In the genomic region with DNA sequence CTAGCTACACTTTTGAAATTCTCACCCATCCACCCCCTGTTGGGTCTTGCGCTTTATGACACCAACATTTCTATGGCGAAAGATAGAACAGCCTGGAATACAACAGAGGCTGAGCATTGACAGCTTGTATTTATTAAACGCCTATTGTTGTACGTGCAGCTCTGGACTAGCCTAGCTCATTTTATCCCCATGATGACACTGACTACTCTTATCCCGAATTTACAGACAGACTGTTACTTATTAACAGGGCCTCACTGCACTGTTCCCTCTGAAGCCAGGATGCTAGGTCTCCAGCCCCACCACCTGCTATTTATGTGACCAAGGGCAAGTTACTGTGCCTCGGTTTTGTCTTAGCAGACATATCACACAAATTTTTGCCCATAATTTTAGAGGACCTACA, we compare ENCODE assay signal across 1 cellular context.
TF ChIP-seq lines count a peak whose summit lies in the region.

No MANE protein-coding gene starts in this region.

TF ChIP-seq in HepG2, 621 proteins besides CTCF, POLR2A, EP300 and RAD21 (continued from another document and continues in another):
- TF ChIP-seq ZNF101 (CRISPR knock-in tag; IDR thresholded peaks at IDR 0.05; ENCODE audit: borderline replicate concordance, low read depth) = no peak
- TF ChIP-seq SOX5 (CRISPR knock-in tag; IDR thresholded peaks at IDR 0.05; ENCODE audit: borderline replicate concordance) = peak; percentile 72; the same call in 1 of the 2 replicates
- TF ChIP-seq ZFP36L2 (CRISPR knock-in tag; IDR thresholded peaks at IDR 0.05) = no peak
- 0 out of 2 replicates have a peak, but pooled peaks have one; percentile 29 for TF ChIP-seq ZNF607 (CRISPR knock-in tag; IDR thresholded peaks at IDR 0.05; ENCODE audit: borderline replicate concordance)
- TF ChIP-seq, protein P1, sequence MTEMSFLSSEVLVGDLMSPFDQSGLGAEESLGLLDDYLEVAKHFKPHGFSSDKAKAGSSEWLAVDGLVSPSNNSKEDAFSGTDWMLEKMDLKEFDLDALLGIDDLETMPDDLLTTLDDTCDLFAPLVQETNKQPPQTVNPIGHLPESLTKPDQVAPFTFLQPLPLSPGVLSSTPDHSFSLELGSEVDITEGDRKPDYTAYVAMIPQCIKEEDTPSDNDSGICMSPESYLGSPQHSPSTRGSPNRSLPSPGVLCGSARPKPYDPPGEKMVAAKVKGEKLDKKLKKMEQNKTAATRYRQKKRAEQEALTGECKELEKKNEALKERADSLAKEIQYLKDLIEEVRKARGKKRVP (CRISPR knock-in tag; IDR thresholded peaks at IDR 0.05) = no peak; a peak in 2 of 4 replicates
- TF ChIP-seq ZNF557 (CRISPR knock-in tag; IDR thresholded peaks at IDR 0.05) = no peak
- TF ChIP-seq FOXA3 (CRISPR knock-in tag; IDR thresholded peaks at IDR 0.05) = peak; percentile 51
- TF ChIP-seq SMAD1 (CRISPR knock-in tag; IDR thresholded peaks at IDR 0.05; ENCODE audit: borderline replicate concordance, low read depth) = no peak
- no peak for TF ChIP-seq SIN3B (IDR thresholded peaks at IDR 0.05; ENCODE audit: low read length)
- TF ChIP-seq ZNF7 (CRISPR knock-in tag; IDR thresholded peaks at IDR 0.05) = no peak
- TF ChIP-seq, protein P2, sequence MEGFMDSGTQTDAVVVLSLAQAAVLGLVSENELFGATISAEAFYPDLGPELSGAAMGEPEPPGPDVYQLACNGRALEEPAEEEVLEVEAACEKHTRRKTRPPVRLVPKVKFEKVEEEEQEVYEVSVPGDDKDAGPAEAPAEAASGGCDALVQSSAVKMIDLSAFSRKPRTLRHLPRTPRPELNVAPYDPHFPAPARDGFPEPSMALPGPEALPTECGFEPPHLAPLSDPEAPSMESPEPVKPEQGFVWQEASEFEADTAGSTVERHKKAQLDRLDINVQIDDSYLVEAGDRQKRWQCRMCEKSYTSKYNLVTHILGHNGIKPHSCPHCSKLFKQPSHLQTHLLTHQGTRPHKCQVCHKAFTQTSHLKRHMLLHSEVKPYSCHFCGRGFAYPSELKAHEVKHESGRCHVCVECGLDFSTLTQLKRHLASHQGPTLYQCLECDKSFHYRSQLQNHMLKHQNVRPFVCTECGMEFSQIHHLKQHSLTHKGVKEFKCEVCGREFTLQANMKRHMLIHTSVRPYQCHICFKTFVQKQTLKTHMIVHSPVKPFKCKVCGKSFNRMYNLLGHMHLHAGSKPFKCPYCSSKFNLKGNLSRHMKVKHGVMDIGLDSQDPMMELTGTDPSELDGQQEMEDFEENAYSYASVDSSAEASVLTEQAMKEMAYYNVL (CRISPR knock-in tag; IDR thresholded peaks at IDR 0.05; ENCODE audit: borderline replicate concordance) = peak; percentile 47; the same call in 1 of the 2 replicates
- TF ChIP-seq POLR2AphosphoS5 (IDR thresholded peaks at IDR 0.05; ENCODE audit: low read depth, low read length) = peak; percentile 55
- 0 out of 2 replicates have a peak, but pooled peaks have one; percentile 50 for TF ChIP-seq ZNF44 (CRISPR knock-in tag; IDR thresholded peaks at IDR 0.05)
- no peak for TF ChIP-seq SMC3 (IDR thresholded peaks at IDR 0.05; ENCODE audit: low read length)
- no peak for TF ChIP-seq ZNF567 (CRISPR knock-in tag; IDR thresholded peaks at IDR 0.05; ENCODE audit: borderline replicate concordance)
- TF ChIP-seq, protein P3, sequence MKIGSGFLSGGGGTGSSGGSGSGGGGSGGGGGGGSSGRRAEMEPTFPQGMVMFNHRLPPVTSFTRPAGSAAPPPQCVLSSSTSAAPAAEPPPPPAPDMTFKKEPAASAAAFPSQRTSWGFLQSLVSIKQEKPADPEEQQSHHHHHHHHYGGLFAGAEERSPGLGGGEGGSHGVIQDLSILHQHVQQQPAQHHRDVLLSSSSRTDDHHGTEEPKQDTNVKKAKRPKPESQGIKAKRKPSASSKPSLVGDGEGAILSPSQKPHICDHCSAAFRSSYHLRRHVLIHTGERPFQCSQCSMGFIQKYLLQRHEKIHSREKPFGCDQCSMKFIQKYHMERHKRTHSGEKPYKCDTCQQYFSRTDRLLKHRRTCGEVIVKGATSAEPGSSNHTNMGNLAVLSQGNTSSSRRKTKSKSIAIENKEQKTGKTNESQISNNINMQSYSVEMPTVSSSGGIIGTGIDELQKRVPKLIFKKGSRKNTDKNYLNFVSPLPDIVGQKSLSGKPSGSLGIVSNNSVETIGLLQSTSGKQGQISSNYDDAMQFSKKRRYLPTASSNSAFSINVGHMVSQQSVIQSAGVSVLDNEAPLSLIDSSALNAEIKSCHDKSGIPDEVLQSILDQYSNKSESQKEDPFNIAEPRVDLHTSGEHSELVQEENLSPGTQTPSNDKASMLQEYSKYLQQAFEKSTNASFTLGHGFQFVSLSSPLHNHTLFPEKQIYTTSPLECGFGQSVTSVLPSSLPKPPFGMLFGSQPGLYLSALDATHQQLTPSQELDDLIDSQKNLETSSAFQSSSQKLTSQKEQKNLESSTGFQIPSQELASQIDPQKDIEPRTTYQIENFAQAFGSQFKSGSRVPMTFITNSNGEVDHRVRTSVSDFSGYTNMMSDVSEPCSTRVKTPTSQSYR (CRISPR knock-in tag; IDR thresholded peaks at IDR 0.05; ENCODE audit: borderline replicate concordance) = no peak
- TF ChIP-seq ZMYM3 (CRISPR knock-in tag; IDR thresholded peaks at IDR 0.05) = no peak
- 0 out of 2 replicates have a peak, but pooled peaks have one; percentile 22 for TF ChIP-seq ELF3 (CRISPR knock-in tag; IDR thresholded peaks at IDR 0.05)
- TF ChIP-seq, protein P4, sequence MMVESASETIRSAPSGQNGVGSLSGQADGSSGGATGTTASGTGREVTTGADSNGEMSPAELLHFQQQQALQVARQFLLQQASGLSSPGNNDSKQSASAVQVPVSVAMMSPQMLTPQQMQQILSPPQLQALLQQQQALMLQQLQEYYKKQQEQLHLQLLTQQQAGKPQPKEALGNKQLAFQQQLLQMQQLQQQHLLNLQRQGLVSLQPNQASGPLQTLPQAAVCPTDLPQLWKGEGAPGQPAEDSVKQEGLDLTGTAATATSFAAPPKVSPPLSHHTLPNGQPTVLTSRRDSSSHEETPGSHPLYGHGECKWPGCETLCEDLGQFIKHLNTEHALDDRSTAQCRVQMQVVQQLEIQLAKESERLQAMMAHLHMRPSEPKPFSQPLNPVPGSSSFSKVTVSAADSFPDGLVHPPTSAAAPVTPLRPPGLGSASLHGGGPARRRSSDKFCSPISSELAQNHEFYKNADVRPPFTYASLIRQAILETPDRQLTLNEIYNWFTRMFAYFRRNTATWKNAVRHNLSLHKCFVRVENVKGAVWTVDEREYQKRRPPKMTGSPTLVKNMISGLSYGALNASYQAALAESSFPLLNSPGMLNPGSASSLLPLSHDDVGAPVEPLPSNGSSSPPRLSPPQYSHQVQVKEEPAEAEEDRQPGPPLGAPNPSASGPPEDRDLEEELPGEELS (CRISPR knock-in tag; IDR thresholded peaks at IDR 0.05) = peak; percentile 24; the same call in 1 of the 2 replicates
- no peak for TF ChIP-seq ZNF530 (CRISPR knock-in tag; IDR thresholded peaks at IDR 0.05; ENCODE audit: low read depth)
- no peak for TF ChIP-seq TCF7 (IDR thresholded peaks at IDR 0.05; ENCODE audit: low read depth)
- TF ChIP-seq ZNF558 (CRISPR knock-in tag; IDR thresholded peaks at IDR 0.05; ENCODE audit: borderline replicate concordance) = no peak
- TF ChIP-seq RXRA (CRISPR knock-in tag; IDR thresholded peaks at IDR 0.05) = no peak; the same call in 1 of the 2 replicates
- no peak for TF ChIP-seq CBFB (CRISPR knock-in tag; IDR thresholded peaks at IDR 0.05)
- TF ChIP-seq FOXA1 (IDR thresholded peaks at IDR 0.05) = no peak
- TF ChIP-seq FOXA1 (CRISPR knock-in tag; IDR thresholded peaks at IDR 0.05) = peak; percentile 40; the same call in 1 of the 2 replicates
- TF ChIP-seq NKX3-1 (CRISPR knock-in tag; IDR thresholded peaks at IDR 0.05) = no peak
- no peak for TF ChIP-seq ETV5 (CRISPR knock-in tag; IDR thresholded peaks at IDR 0.05; ENCODE audit: borderline replicate concordance)
- TF ChIP-seq, protein P5, sequence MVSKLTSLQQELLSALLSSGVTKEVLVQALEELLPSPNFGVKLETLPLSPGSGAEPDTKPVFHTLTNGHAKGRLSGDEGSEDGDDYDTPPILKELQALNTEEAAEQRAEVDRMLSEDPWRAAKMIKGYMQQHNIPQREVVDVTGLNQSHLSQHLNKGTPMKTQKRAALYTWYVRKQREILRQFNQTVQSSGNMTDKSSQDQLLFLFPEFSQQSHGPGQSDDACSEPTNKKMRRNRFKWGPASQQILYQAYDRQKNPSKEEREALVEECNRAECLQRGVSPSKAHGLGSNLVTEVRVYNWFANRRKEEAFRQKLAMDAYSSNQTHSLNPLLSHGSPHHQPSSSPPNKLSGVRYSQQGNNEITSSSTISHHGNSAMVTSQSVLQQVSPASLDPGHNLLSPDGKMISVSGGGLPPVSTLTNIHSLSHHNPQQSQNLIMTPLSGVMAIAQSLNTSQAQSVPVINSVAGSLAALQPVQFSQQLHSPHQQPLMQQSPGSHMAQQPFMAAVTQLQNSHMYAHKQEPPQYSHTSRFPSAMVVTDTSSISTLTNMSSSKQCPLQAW (CRISPR knock-in tag; IDR thresholded peaks at IDR 0.05) = peak; percentile 95
- TF ChIP-seq KDM4B (CRISPR knock-in tag; IDR thresholded peaks at IDR 0.05) = no peak
- TF ChIP-seq, protein P6, sequence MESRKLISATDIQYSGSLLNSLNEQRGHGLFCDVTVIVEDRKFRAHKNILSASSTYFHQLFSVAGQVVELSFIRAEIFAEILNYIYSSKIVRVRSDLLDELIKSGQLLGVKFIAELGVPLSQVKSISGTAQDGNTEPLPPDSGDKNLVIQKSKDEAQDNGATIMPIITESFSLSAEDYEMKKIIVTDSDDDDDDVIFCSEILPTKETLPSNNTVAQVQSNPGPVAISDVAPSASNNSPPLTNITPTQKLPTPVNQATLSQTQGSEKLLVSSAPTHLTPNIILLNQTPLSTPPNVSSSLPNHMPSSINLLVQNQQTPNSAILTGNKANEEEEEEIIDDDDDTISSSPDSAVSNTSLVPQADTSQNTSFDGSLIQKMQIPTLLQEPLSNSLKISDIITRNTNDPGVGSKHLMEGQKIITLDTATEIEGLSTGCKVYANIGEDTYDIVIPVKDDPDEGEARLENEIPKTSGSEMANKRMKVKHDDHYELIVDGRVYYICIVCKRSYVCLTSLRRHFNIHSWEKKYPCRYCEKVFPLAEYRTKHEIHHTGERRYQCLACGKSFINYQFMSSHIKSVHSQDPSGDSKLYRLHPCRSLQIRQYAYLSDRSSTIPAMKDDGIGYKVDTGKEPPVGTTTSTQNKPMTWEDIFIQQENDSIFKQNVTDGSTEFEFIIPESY (CRISPR knock-in tag; IDR thresholded peaks at IDR 0.05) = no peak
- TF ChIP-seq MIER3 (CRISPR knock-in tag; IDR thresholded peaks at IDR 0.05; ENCODE audit: borderline replicate concordance) = no peak
- no peak for TF ChIP-seq ZNF577 (CRISPR knock-in tag; IDR thresholded peaks at IDR 0.05; ENCODE audit: borderline replicate concordance, low read depth)
- no peak for TF ChIP-seq RBM39 (IDR thresholded peaks at IDR 0.05; ENCODE audit: low read depth, low read length, poor library complexity, severe bottlenecking)
- no peak for TF ChIP-seq RFX3 (CRISPR knock-in tag; IDR thresholded peaks at IDR 0.05)
- TF ChIP-seq ZNF562 (CRISPR knock-in tag; IDR thresholded peaks at IDR 0.05; ENCODE audit: borderline replicate concordance) = no peak
- no peak for TF ChIP-seq TARDBP (CRISPR knock-in tag; IDR thresholded peaks at IDR 0.05)
- TF ChIP-seq, protein P7, sequence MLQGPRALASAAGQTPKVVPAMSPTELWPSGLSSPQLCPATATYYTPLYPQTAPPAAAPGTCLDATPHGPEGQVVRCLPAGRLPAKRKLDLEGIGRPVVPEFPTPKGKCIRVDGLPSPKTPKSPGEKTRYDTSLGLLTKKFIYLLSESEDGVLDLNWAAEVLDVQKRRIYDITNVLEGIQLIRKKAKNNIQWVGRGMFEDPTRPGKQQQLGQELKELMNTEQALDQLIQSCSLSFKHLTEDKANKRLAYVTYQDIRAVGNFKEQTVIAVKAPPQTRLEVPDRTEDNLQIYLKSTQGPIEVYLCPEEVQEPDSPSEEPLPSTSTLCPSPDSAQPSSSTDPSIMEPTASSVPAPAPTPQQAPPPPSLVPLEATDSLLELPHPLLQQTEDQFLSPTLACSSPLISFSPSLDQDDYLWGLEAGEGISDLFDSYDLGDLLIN (CRISPR knock-in tag; IDR thresholded peaks at IDR 0.05; ENCODE audit: borderline replicate concordance) = no peak
- TF ChIP-seq ERF (CRISPR knock-in tag; IDR thresholded peaks at IDR 0.05) = peak; percentile 64; the same call in 1 of the 2 replicates
- no peak for TF ChIP-seq ZNF781 (CRISPR knock-in tag; IDR thresholded peaks at IDR 0.05; ENCODE audit: borderline replicate concordance, not compliant biosample characterization)
- TF ChIP-seq ZNF331 (CRISPR knock-in tag; IDR thresholded peaks at IDR 0.05) = no peak; the same call in 1 of the 2 replicates
- 0 out of 2 replicates have a peak, but pooled peaks have one; percentile 22 for TF ChIP-seq PPARG (CRISPR knock-in tag; conservative IDR thresholded peaks at IDR 0.05)
- TF ChIP-seq, protein P8, sequence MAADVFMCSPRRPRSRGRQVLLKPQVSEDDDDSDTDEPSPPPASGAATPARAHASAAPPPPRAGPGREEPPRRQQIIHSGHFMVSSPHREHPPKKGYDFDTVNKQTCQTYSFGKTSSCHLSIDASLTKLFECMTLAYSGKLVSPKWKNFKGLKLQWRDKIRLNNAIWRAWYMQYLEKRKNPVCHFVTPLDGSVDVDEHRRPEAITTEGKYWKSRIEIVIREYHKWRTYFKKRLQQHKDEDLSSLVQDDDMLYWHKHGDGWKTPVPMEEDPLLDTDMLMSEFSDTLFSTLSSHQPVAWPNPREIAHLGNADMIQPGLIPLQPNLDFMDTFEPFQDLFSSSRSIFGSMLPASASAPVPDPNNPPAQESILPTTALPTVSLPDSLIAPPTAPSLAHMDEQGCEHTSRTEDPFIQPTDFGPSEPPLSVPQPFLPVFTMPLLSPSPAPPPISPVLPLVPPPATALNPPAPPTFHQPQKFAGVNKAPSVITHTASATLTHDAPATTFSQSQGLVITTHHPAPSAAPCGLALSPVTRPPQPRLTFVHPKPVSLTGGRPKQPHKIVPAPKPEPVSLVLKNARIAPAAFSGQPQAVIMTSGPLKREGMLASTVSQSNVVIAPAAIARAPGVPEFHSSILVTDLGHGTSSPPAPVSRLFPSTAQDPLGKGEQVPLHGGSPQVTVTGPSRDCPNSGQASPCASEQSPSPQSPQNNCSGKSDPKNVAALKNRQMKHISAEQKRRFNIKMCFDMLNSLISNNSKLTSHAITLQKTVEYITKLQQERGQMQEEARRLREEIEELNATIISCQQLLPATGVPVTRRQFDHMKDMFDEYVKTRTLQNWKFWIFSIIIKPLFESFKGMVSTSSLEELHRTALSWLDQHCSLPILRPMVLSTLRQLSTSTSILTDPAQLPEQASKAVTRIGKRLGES (CRISPR knock-in tag; IDR thresholded peaks at IDR 0.05; ENCODE audit: borderline replicate concordance) = no peak
- no peak for TF ChIP-seq KDM3A (CRISPR knock-in tag; IDR thresholded peaks at IDR 0.05; ENCODE audit: low read depth)
